ENCODE assay signal across 15 cellular contexts in the genomic region with DNA sequence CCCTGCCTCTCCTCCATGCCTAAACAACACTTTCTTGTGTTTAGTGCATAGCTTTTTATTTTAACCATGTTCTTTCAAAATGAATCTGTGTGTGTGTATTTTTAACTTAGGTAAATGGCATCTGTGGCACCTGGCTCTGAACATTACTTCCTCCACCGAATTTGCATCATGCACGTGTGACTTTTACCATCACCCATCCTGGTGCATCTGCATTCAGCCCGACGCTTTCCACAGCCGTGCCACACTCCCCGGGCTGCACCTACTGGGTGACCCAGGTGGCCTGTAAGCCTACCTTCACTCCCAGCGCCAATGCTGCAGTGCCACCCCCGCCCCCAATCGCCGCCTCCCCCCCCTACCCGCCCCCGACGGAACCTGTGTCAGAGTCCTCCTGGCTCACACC. TPM values are rescaled to one million over a fixed set of nuclear protein-coding genes. Genes with fewer than 3 reads are reported as not detected.
A peak's percentile ranks its signal among the peaks of the same experiment; 100 is the strongest.
DNase-seq lines count a peak whose midpoint lies in the region; ATAC-seq and TF ChIP-seq lines count a peak whose summit lies in the region.
"Had no signal": no experiment of that assay in that cellular context is flagged by ENCODE, and none has a peak within 500 bp of the region (broad histone marks: within the 10 kb centered on the region; RNA-seq: fewer than 3 reads in every experiment).

No MANE protein-coding gene starts in this region.

- H3K4me3 ChIP-seq in DOHH2 (ENCODE audit: low read length), result peak overlapping the region; percentile 55
- peak overlapping the region; percentile 68 for H3K4me3 ChIP-seq in OCI-LY7 (ENCODE audit: low read depth, low read length, poor library complexity, severe bottlenecking)
- H3K4me3 ChIP-seq: smooth muscle cell had no signal

- no peaks in the 10 kb centered on the region for H3K9me3 ChIP-seq in DOHH2 (ENCODE audit: control insufficient read depth, insufficient read depth, low read length)
- H3K9me3 ChIP-seq in OCI-LY7 (ENCODE audit: low read length), result no peaks in the 10 kb centered on the region

- H2AFZ ChIP-seq in OCI-LY7 (ENCODE audit: low read length), result no peak overlapping the region

- H3K27me3 ChIP-seq in DOHH2 (ENCODE audit: control insufficient read depth, low read length), result no peaks in the 10 kb centered on the region

- POLR2A ChIA-PET in OCI-LY7 (lab: Charles Lee), result interaction anchor here (0.9 to 2.0 kb wide), 5 partner anchors 8 to 72 kb away, joined by 4 to 13 read pairs (median 5); no protein-coding TSS in a partner anchor

- intact Hi-C loops in OCI-LY7 (cut with micrococcal nuclease; ENCODE audit: unreplicated experiment), result loop anchor here (2.0 to 5.0 kb wide), 2 partner anchors 62 to 163 kb away; no protein-coding TSS in a partner anchor
- intact Hi-C loops in Right ventricle myocardium inferior (cut with DNase I), result no loop called here

- H3K36me3 ChIP-seq in DOHH2 (ENCODE audit: control insufficient read depth, low read length), result no peaks in the 10 kb centered on the region
- H3K36me3 ChIP-seq in OCI-LY7 (ENCODE audit: insufficient read depth, low read length), result no peaks in the 10 kb centered on the region

- DNase-seq in GM19238 (ENCODE audit: insufficient read length, low spot score) (peak; percentile 64), OCI-LY7 (ENCODE audit: low spot score) (peak; percentile 98), NCI-H69 (lab: John Stamatoyannopoulos, UW) (no peak), NCI-H2227 (lab: John Stamatoyannopoulos, UW; ENCODE audit: unreplicated experiment) (no peak), Right ventricle myocardium inferior (ENCODE audit: missing footprints) (no peak)
- DNase-seq in NK-92 treated with Interleukin-12 subunit alpha and Interleukin-12 subunit beta, amount 100 ng/mL, for 24 hours (lab: John Stamatoyannopoulos, UW), result no peak
- DNase-seq: activated CD4-positive, alpha-beta T cell treated with anti-CD3 and anti-CD28 coated beads for 36 hours; DMS53; effector CD4-positive, alpha-beta T cell; foreskin fibroblast; NCI-H1092; NCI-H82 had no signal

- no peaks in the 10 kb centered on the region for H3K9me2 ChIP-seq in DOHH2 (replicated peaks; ENCODE audit: control insufficient read depth, low read length)
- no peaks in the 10 kb centered on the region for H3K9me2 ChIP-seq in OCI-LY7 (ENCODE audit: insufficient read depth, low read length)

- H3K27ac ChIP-seq in DOHH2 (ENCODE audit: low read depth, low read length), result peak overlapping the region; percentile 83
- H3K27ac ChIP-seq in OCI-LY7 (ENCODE audit: low read depth, low read length, poor library complexity, severe bottlenecking), result peak overlapping the region; percentile 97

- TF ChIP-seq CTCF in DOHH2 (IDR thresholded peaks at IDR 0.05; ENCODE audit: low read depth, low read length, poor library complexity, severe bottlenecking) (no peak), OCI-LY7 (conservative IDR thresholded peaks at IDR 0.05; ENCODE audit: low read length) (no peak)

- H3K79me2 ChIP-seq in DOHH2 (ENCODE audit: control insufficient read depth, low read length), result no peaks in the 10 kb centered on the region
- H3K79me2 ChIP-seq in OCI-LY7 (ENCODE audit: insufficient read depth, low read depth, low read length), result peaks cover 10% of the 10 kb centered on the region

- CTCF ChIA-PET in OCI-LY7 (lab: Charles Lee; ENCODE audit: unreplicated experiment), result no interaction called here

- H3K4me2 ChIP-seq in DOHH2 (ENCODE audit: low read length), result peak overlapping the region; percentile 93
- H3K4me2 ChIP-seq in OCI-LY7 (ENCODE audit: low read length), result peak overlapping the region; percentile 87
- H3K4me2 ChIP-seq: smooth muscle cell had no signal

- BruUV-seq in OCI-LY7 (replicated peaks; lab: Mats Ljungman, UMichigan), result no TSS peak

- peak; percentile 69 for ATAC-seq in HG02678 (IDR thresholded peaks at IDR 0.05; ENCODE audit: unreplicated experiment)
- no peak for ATAC-seq in Right ventricle myocardium inferior
- ATAC-seq: activated CD4-positive, alpha-beta T cell treated with anti-CD3 and anti-CD28 coated beads for 36 hours had no signal

- H3K4me1 ChIP-seq in DOHH2 (ENCODE audit: control insufficient read depth, low read length), result peaks cover 68% of the 10 kb centered on the region
- peaks cover 72% of the 10 kb centered on the region for H3K4me1 ChIP-seq in OCI-LY7 (ENCODE audit: insufficient read depth, low read length, poor library complexity, severe bottlenecking)

- H4K20me1 ChIP-seq in DOHH2 (ENCODE audit: control insufficient read depth, insufficient read depth, low read depth, low read length), result no peaks in the 10 kb centered on the region
- no peaks in the 10 kb centered on the region for H4K20me1 ChIP-seq in OCI-LY7 (ENCODE audit: insufficient read depth, low read length)

- no peaks in the 10 kb centered on the region; the same call in 1 of the 2 replicates for H3F3A ChIP-seq in DOHH2 (ENCODE audit: control insufficient read depth, insufficient read depth)

RNA-seq across cellular contexts. Expression of gene FCN1, which starts 12.7 kb away (rescaled TPM):
- total RNA-seq in OCI-LY7 (2014; rRNA removed; shearing (Covaris generic)), result 0.19 TPM in 1 of 2 replicates, not detected in the other
- total RNA-seq in OCI-LY7 (2022), result 0.30 and 0.42 TPM in 2 replicates
- 5.7 TPM for total RNA-seq in Right ventricle myocardium inferior
- total RNA-seq: activated CD4-positive, alpha-beta T cell treated with anti-CD3 and anti-CD28 coated beads for 36 hours; smooth muscle cell had no signal

RNA-seq across cellular contexts. Expression of gene FCN2, which starts 49.8 kb away (rescaled TPM):
- not detected in 2 replicates for total RNA-seq in OCI-LY7 (2014; rRNA removed; shearing (Covaris generic))
- total RNA-seq in OCI-LY7 (2022) (not detected in 2 replicates), Right ventricle myocardium inferior (not detected)
- total RNA-seq: activated CD4-positive, alpha-beta T cell treated with anti-CD3 and anti-CD28 coated beads for 36 hours; smooth muscle cell had no signal

Comparison
In these comparisons a context has a peak if more than half of its experiments do, and no peak if none do; other contexts are left out.
1. DNase-seq: peak in GM19238 (single experiment) and OCI-LY7 (single experiment); none in NCI-H69 (single experiment), NCI-H2227 (single experiment), NK-92 treated with Interleukin-12 subunit alpha and Interleukin-12 subunit beta, amount 100 ng/mL, for 24 hours (single experiment) and Right ventricle myocardium inferior (single experiment).